In genomic region chr18:8828300-8828699, GRCh38 we compare ENCODE assay signal across 22 cellular contexts.
"Had no signal": no experiment of that assay in that cellular context is flagged by ENCODE, and none has a peak within 500 bp of the region (broad histone marks: within the 10 kb centered on the region; RNA-seq: fewer than 3 reads in every experiment).

No MANE protein-coding gene starts in this region.

- H3K4me1 ChIP-seq: right lobe of liver, suprapubic skin had no signal

- H3K9me3 ChIP-seq: neutrophil, right lobe of liver, suprapubic skin had no signal

- H3K27me3 ChIP-seq: cardiac muscle cell, neutrophil, right lobe of liver, suprapubic skin had no signal

- H3K4me3 ChIP-seq: cardiac muscle cell, right lobe of liver, suprapubic skin had no signal

- H3K27ac ChIP-seq: cardiac muscle cell, neutrophil, right lobe of liver, suprapubic skin had no signal

- DNase-seq: activated CD4-positive, alpha-beta memory T cell treated with anti-CD3 and anti-CD28 coated beads, Interleukin-2, amount 10 ng/mL, durations not matched to agents 7 days and 5 days; activated CD4-positive, alpha-beta T cell treated with anti-CD3 and anti-CD28 coated beads for 48 hours; activated effector memory CD4-positive, alpha-beta T cell treated with Interleukin-2 at 50 U/mL for 16 hours; activated naive CD4-positive, alpha-beta T cell treated with anti-CD3 and anti-CD28 coated beads for 36 hours; activated naive CD8-positive, alpha-beta T cell treated with anti-CD3 and anti-CD28 coated beads, Interleukin-2, amount 10 ng/mL, durations not matched to agents 7 days and 5 days; activated T-cell treated with anti-CD3 and anti-CD28 coated beads, Interleukin-2, amount 50 U/mL, for 72 hours; amygdala; cortex of kidney; foreskin fibroblast; kidney; midbrain; right lobe of liver; small intestine; stimulated activated CD4-positive, alpha-beta T cell treated with anti-CD3 and anti-CD28 coated beads, Interleukin-2, amount 100 ng/mL, for 24 hours; stimulated activated naive CD8-positive, alpha-beta T cell treated with anti-CD3 and anti-CD28 coated beads, Interleukin-15, amount 100 ng/mL, for 72 hours; T-helper 2 cell; trophoblast cell had no signal

- ATAC-seq: activated T-cell treated with anti-CD3 and anti-CD28 coated beads, Interleukin-2, amount 50 U/mL, for 72 hours; natural killer cell treated with Interleukin-12 subunit alpha and Interleukin-12 subunit beta and Interleukin-15 and Interleukin-18, amount 100 ng/mL, for 72 hours; right lobe of liver; stimulated activated effector memory CD8-positive, alpha-beta T cell treated with anti-CD3 and anti-CD28 coated beads, Interleukin-12 subunit alpha, Interleukin-12 subunit beta, amount 100 ng/mL, for 72 hours; stimulated activated naive CD8-positive, alpha-beta T cell treated with anti-CD3 and anti-CD28 coated beads, Interleukin-15, amount 100 ng/mL, for 72 hours had no signal

- H3K36me3 ChIP-seq: cardiac muscle cell, neutrophil, right lobe of liver had no signal
